In the genomic region with DNA sequence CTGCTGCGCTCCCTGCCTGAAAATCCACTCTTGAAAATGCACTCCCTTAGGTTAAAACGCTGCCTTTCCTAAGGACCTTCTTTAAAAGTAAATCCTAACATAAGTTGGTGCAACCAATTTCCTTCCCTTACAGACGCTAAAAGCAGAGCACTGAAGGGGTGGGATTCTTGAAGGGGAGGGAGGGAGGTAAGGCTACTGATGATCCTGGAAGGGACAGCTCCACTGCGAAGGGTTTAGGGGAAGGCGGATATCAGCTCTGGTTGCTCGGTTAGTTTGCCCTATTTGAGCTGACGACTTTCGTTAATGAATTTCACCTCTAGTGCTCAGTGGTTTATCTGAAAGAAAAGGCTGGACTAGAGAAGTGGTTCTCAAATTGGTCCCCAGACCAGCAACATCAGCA, we compare ENCODE assay signal across 9 cellular contexts. TPM values are rescaled to one million over a fixed set of nuclear protein-coding genes. Genes with fewer than 3 reads are reported as not detected.
DNase-seq lines count a peak whose midpoint lies in the region; ATAC-seq, FAIRE-seq and TF ChIP-seq lines count a peak whose summit lies in the region.
"Had no signal": no experiment of that assay in that cellular context is flagged by ENCODE, and none has a peak within 500 bp of the region (broad histone marks: within the 10 kb centered on the region; RNA-seq: fewer than 3 reads in every experiment).

No MANE protein-coding gene starts in this region.

- H3K4me3 ChIP-seq in astrocyte of the spinal cord (ENCODE audit: low read depth, low read length) (peak overlapping the region; percentile 46), lower leg skin (ENCODE audit: low read depth, poor library complexity, severe bottlenecking) (peak overlapping the region; percentile 50), testis (peak overlapping the region; percentile 65 to 78)

- in situ Hi-C loops in astrocyte of the spinal cord (cut with HindIII; ENCODE audit: low sequenced_read_pairs) = no loop called here

- TF ChIP-seq CTCF in astrocyte of the spinal cord (IDR thresholded peaks at IDR 0.05; ENCODE audit: low read depth, low read length) = no peak
- no peak for TF ChIP-seq CTCF in lower leg skin (IDR thresholded peaks at IDR 0.05)
- TF ChIP-seq CTCF in testis (IDR thresholded peaks at IDR 0.05) = no peak

- H3K36me3 Mint-ChIP-seq in activated CD4-positive, alpha-beta T cell treated with anti-CD3 and anti-CD28 coated beads, Interleukin-2, amount 10 ng/mL, durations not matched to agents 24 days and 14 days (ENCODE audit: low read depth) = no peaks in the 10 kb centered on the region

- no peaks in the 10 kb centered on the region for H3K4me1 ChIP-seq in testis

- H3K9me3 ChIP-seq in testis = no peaks in the 10 kb centered on the region

- H3K9me3 Mint-ChIP-seq in activated CD4-positive, alpha-beta T cell treated with anti-CD3 and anti-CD28 coated beads, Interleukin-2, amount 10 ng/mL, durations not matched to agents 24 days and 14 days = peaks cover 4% of the 10 kb centered on the region

- H3K4me1 Mint-ChIP-seq in activated CD4-positive, alpha-beta T cell treated with anti-CD3 and anti-CD28 coated beads, Interleukin-2, amount 10 ng/mL, durations not matched to agents 24 days and 14 days = peaks cover 13% of the 10 kb centered on the region

- peaks cover 55% of the 10 kb centered on the region for H3K27me3 Mint-ChIP-seq in activated CD4-positive, alpha-beta T cell treated with anti-CD3 and anti-CD28 coated beads, Interleukin-2, amount 10 ng/mL, durations not matched to agents 24 days and 14 days

- ATAC-seq in HG03108 (IDR thresholded peaks at IDR 0.05; ENCODE audit: unreplicated experiment) = no peak

- intact Hi-C loops in activated CD4-positive, alpha-beta T cell treated with anti-CD3 and anti-CD28 coated beads, Interleukin-2, amount 10 ng/mL, durations not matched to agents 24 days and 14 days (cut with micrococcal nuclease) = no loop called here
- intact Hi-C loops in lower leg skin (cut with DNase I; ENCODE audit: low total_unique reads) (no loop called here), testis (cut with DNase I; ENCODE audit: low total_unique reads) (no loop called here)

- no peak for FAIRE-seq in GM12891 (lab: Jason Lieb, UNC)

- TF ChIP-seq POLR2A in lower leg skin (IDR thresholded peaks at IDR 0.05) = no peak
- no peak for TF ChIP-seq POLR2A in testis (IDR thresholded peaks at IDR 0.05)
- TF ChIP-seq POLR2A in GM12891 (IDR thresholded peaks at IDR 0.05; ENCODE audit: low read depth, low read length) = no peak

- no peaks in the 10 kb centered on the region for H3K36me3 ChIP-seq in testis (ENCODE audit: low read depth, missing control alignments)

- no peaks in the 10 kb centered on the region for H3K27me3 ChIP-seq in testis

- H3K4me3 Mint-ChIP-seq in activated CD4-positive, alpha-beta T cell treated with anti-CD3 and anti-CD28 coated beads, Interleukin-2, amount 10 ng/mL, durations not matched to agents 24 days and 14 days = peak overlapping the region; percentile 79

- H3K27ac ChIP-seq in testis = peak overlapping the region; percentile 74 to 75

- WGBS in lower leg skin, 2 donors = 30 to 33% methylated on average over 7 to 8 of the region's 8 CpGs
- 23 to 30% methylated on average over 8 of the region's 8 CpGs for WGBS in testis, 2 donors

- H3K27ac Mint-ChIP-seq in activated CD4-positive, alpha-beta T cell treated with anti-CD3 and anti-CD28 coated beads, Interleukin-2, amount 10 ng/mL, durations not matched to agents 24 days and 14 days = no peak overlapping the region

- no peak for DNase-seq in activated CD4-positive, alpha-beta T cell treated with anti-CD3 and anti-CD28 coated beads, Interleukin-2, amount 10 ng/mL, durations not matched to agents 24 days and 14 days
- no peak for DNase-seq in activated CD4-positive, alpha-beta T cell treated with anti-CD3 and anti-CD28 coated beads for 4 hours
- DNase-seq in astrocyte of the spinal cord (ENCODE audit: low read depth, low spot score) = no peak
- DNase-seq in lower leg skin (ENCODE audit: low spot score in 2 of 2) = no peak
- no peak for DNase-seq in testis
- DNase-seq in RKO (ENCODE audit: low spot score) = no peak
- DNase-seq in GM12891 (ENCODE audit: insufficient read length, low spot score) = no peak

TF ChIP-seq in GM12891, 5 proteins besides CTCF, POLR2A, EP300 and RAD21:
- no peak for TF ChIP-seq TAF1 (IDR thresholded peaks at IDR 0.05; ENCODE audit: low read depth, low read length)
- TF ChIP-seq SPI1 (IDR thresholded peaks at IDR 0.05; ENCODE audit: low read depth, low read length) = no peak
- no peak for TF ChIP-seq POLR2AphosphoS5 (IDR thresholded peaks at IDR 0.05; ENCODE audit: low read depth, low read length)
- TF ChIP-seq PAX5 (IDR thresholded peaks at IDR 0.05; ENCODE audit: insufficient read depth, low read length, severe bottlenecking) = no peak
- no peak for TF ChIP-seq POU2F2 (IDR thresholded peaks at IDR 0.05; ENCODE audit: low read depth, low read length)

RNA-seq across cellular contexts. Expression of gene SIGLEC15, which starts 49.7 kb away (rescaled TPM):
- total RNA-seq in activated CD4-positive, alpha-beta T cell treated with anti-CD3 and anti-CD28 coated beads, Interleukin-2, amount 10 ng/mL, durations not matched to agents 24 days and 14 days = not detected in 2 replicates
- total RNA-seq in lower leg skin = 1 to 10 TPM in 1 of 4 donors, under 1 TPM in 2, not detected in 1; 0.27 to 1.9 (median 0.38) TPM
- under 1 TPM in 1 of 2 donors, not detected in 1; 0.19 TPM for total RNA-seq in testis
- 0.20 TPM for polyA plus RNA-seq in testis (ENCODE audit: insufficient read depth, low read depth, low replicate concordance)
- 0.14 TPM for polyA plus RNA-seq in GM12891 (2012; ENCODE audit: low read depth, missing spikeins)
- total RNA-seq: T-helper 2 cell treated with Interferon-gamma antibody and Interleukin-4, amounts not matched to agents 100 ng/mL and 5 ng/mL, for 36 hours had no signal

RNA-seq across cellular contexts. Expression of gene SLC14A1, which starts 51.7 kb away (rescaled TPM):
- 0.86 and 0.97 TPM in 2 replicates for total RNA-seq in activated CD4-positive, alpha-beta T cell treated with anti-CD3 and anti-CD28 coated beads, Interleukin-2, amount 10 ng/mL, durations not matched to agents 24 days and 14 days
- 10 to 100 TPM in 1 of 4 donors, 1 to 10 TPM in 2, under 1 TPM in 1; 0.59 to 15.7 (median 4.6) TPM for total RNA-seq in lower leg skin
- under 1 TPM in 1 of 2 donors, not detected in 1; 0.50 TPM for total RNA-seq in testis
- polyA plus RNA-seq in testis (ENCODE audit: insufficient read depth, low read depth, low replicate concordance) = 0.73 TPM
- polyA plus RNA-seq in GM12891 (2012; ENCODE audit: low read depth, missing spikeins) = 0.30 TPM
